In the genomic region with DNA sequence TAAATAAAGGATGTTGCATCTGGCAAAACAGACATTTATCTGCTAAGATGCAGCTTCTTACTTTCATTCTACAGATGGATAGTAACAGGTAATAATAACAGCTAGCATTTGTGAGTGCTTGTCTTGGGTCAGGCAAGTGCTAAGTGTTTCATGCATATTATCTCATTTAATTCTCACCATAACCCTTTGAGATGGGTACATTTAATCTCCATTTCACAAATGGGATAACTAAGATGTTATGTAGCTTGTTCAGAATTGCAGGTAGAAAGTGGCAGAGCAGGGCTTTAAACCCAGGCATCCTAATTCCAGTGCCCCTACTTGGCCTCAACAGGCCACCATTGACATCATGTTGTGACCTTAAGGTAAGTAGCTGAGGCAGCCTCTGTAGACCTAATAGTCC, we compare ENCODE assay signal across 15 cellular contexts.
DNase-seq lines count a peak whose midpoint lies in the region; FAIRE-seq and TF ChIP-seq lines count a peak whose summit lies in the region.
"Had no signal": no experiment of that assay in that cellular context is flagged by ENCODE, and none has a peak within 500 bp of the region (broad histone marks: within the 10 kb centered on the region; RNA-seq: fewer than 3 reads in every experiment).

No MANE protein-coding gene starts in this region.

- peaks cover 15% of the 10 kb centered on the region; the same call in 1 of the 2 replicates for H3K36me3 ChIP-seq in SJSA1
- H3K36me3 ChIP-seq in fibroblast of lung (ENCODE audit: control insufficient read depth, insufficient read depth, low read length), result no peaks in the 10 kb centered on the region
- peaks cover 14% of the 10 kb centered on the region for H3K36me3 ChIP-seq in skeletal muscle satellite cell (ENCODE audit: insufficient read depth, low read length)
- H3K36me3 ChIP-seq: esophagus muscularis mucosa had no signal

- FAIRE-seq in GM12892 (lab: Jason Lieb, UNC), result peak; percentile 9
- FAIRE-seq: TTC549 had no signal

- H3K79me2 ChIP-seq in fibroblast of lung (ENCODE audit: control insufficient read depth, insufficient read depth, low read length), result peaks cover 64% of the 10 kb centered on the region

- H3K9ac ChIP-seq in fibroblast of lung (ENCODE audit: insufficient read depth, low read length), result no peak overlapping the region
- peak overlapping the region; percentile 34 for H3K9ac ChIP-seq in skeletal muscle satellite cell (ENCODE audit: low read depth, low read length)

- peaks cover 3% of the 10 kb centered on the region for H4K20me1 ChIP-seq in fibroblast of lung (ENCODE audit: control insufficient read depth, extremely low read depth, insufficient read depth, low read length)

- H3K27me3 ChIP-seq in SJSA1 (replicated peaks), result no peaks in the 10 kb centered on the region
- no peaks in the 10 kb centered on the region for H3K27me3 ChIP-seq in fibroblast of lung (ENCODE audit: control insufficient read depth, insufficient read depth, low read length)
- no peaks in the 10 kb centered on the region for H3K27me3 ChIP-seq in skeletal muscle satellite cell (ENCODE audit: control insufficient read depth, insufficient read depth, low read length)
- H3K27me3 ChIP-seq: esophagus muscularis mucosa had no signal

- TF ChIP-seq POLR2A in GM12892 (IDR thresholded peaks at IDR 0.05; ENCODE audit: low read depth, low read length), result no peak

- TF ChIP-seq CTCF in fibroblast of lung (conservative IDR thresholded peaks at IDR 0.05 in 1 of 2, IDR thresholded peaks at IDR 0.05 in 1 of 2; ENCODE audit: low read depth in 1 of 2, low read length in 2 of 2), result no peak

- peak overlapping the region; percentile 87 for H3K27ac ChIP-seq in SJSA1
- peak overlapping the region; percentile 66 for H3K27ac ChIP-seq in fibroblast of lung (ENCODE audit: insufficient read depth, low read length)
- H3K27ac ChIP-seq: C4-2B, esophagus muscularis mucosa had no signal

- no peak overlapping the region for H3K4me3 ChIP-seq in SJSA1
- H3K4me3 ChIP-seq in fibroblast of lung (replicated peaks in 1 of 4; ENCODE audit: control extremely low read depth in 1 of 4, insufficient read depth in 1 of 4, low read depth in 3 of 4, low read length in 4 of 4), result peak overlapping the region in 1 of 4 experiments; percentile 5
- H3K4me3 ChIP-seq in skeletal muscle satellite cell (ENCODE audit: low read length), result peak overlapping the region; percentile 13
- H3K4me3 ChIP-seq: esophagus muscularis mucosa had no signal

- H3K4me1 ChIP-seq in SJSA1 (replicated peaks) (peaks cover 32% of the 10 kb centered on the region), fibroblast of lung (ENCODE audit: control insufficient read depth, extremely low read depth, insufficient read depth, low read length) (peaks cover 16% of the 10 kb centered on the region), skeletal muscle satellite cell (ENCODE audit: control insufficient read depth, insufficient read depth, low read length) (peaks cover 53% of the 10 kb centered on the region)

- H3K4me2 ChIP-seq in fibroblast of lung (ENCODE audit: extremely low read depth, insufficient read depth, low read length) (peak overlapping the region; percentile 79), skeletal muscle satellite cell (ENCODE audit: low read length) (peak overlapping the region; percentile 58)

- DNase-seq in GM12892 (ENCODE audit: insufficient read length) (no peak), SJSA1 (ENCODE audit: low read depth in 1 of 2, low spot score in 2 of 2) (no peak), fibroblast of lung (ENCODE audit: low read depth in 2 of 2) (no peak), NCI-H2171 (lab: John Stamatoyannopoulos, UW) (no peak), activated T-cell treated with anti-CD3 and anti-CD28 coated beads for 4 hours (no peak), activated gamma-delta T cell treated with Interleukin-2 at 50 U/mL for 16 hours (no peak)
- DNase-seq: activated CD4-positive, alpha-beta T cell treated with anti-CD3 and anti-CD28 coated beads for 1 hour; effector CD4-positive, alpha-beta T cell; KG1; NCI-H1694 treated with DMSO at 0.1 percent for 48 hours; stimulated activated CD4-positive, alpha-beta T cell treated with anti-CD3 and anti-CD28 coated beads, Interleukin-4, amount 100 ng/mL, for 4 hours had no signal

- no peak overlapping the region for H2AFZ ChIP-seq in fibroblast of lung (ENCODE audit: low read length)

- H3K9me3 ChIP-seq in SJSA1 (replicated peaks) (no peaks in the 10 kb centered on the region), fibroblast of lung (ENCODE audit: control insufficient read depth, insufficient read depth, low read depth, low read length) (no peaks in the 10 kb centered on the region), skeletal muscle satellite cell (replicated peaks; ENCODE audit: low read length) (no peaks in the 10 kb centered on the region)
- H3K9me3 ChIP-seq: esophagus muscularis mucosa had no signal
